In genomic region chr5:103408408-103408807, GRCh38 we compare ENCODE assay signal across 15 cellular contexts.
"Had no signal": no experiment of that assay in that cellular context is flagged by ENCODE, and none has a peak within 500 bp of the region (broad histone marks: within the 10 kb centered on the region; RNA-seq: fewer than 3 reads in every experiment).

No MANE protein-coding gene starts in this region.

- ATAC-seq: activated T-cell treated with anti-CD3 and anti-CD28 coated beads, Interleukin-2, amount 50 U/mL, for 4 hours; lower lobe of right lung; stimulated activated naive CD8-positive, alpha-beta T cell treated with anti-CD3 and anti-CD28 coated beads, Interleukin-15, Interleukin-2, amounts not matched to agents 100 U/mL and 50 U/mL, for 24 hours had no signal

- H3K4me3 Mint-ChIP-seq: activated CD4-positive, alpha-beta memory T cell treated with anti-CD3 and anti-CD28 coated beads for 36 hours; activated naive CD8-positive, alpha-beta T cell; activated T-cell treated with anti-CD3 and anti-CD28 coated beads, Interleukin-2, amount 50 U/mL, for 4 hours; brain had no signal

- H3K27me3 Mint-ChIP-seq: brain had no signal

- DNase-seq: activated CD4-positive, alpha-beta memory T cell treated with anti-CD3 and anti-CD28 coated beads for 36 hours; activated CD4-positive, CD25-positive, alpha-beta regulatory T cell treated with anti-CD3 and anti-CD28 coated beads, Interleukin-2, amount 50 U/mL, for 72 hours; activated effector memory CD4-positive, alpha-beta T cell treated with anti-CD3 and anti-CD28 coated beads, Interleukin-2, amount 50 U/mL, for 16 hours; activated T-cell treated with anti-CD3 and anti-CD28 coated beads, Interleukin-2, amount 50 U/mL, for 4 hours; amygdala; dorsolateral prefrontal cortex; hypothalamus; lower lobe of right lung; midbrain; retina; stimulated activated CD4-positive, alpha-beta T cell treated with anti-CD3 and anti-CD28 coated beads, Interleukin-4, amount 100 ng/mL, for 1 hour; stimulated activated CD8-positive, alpha-beta memory T cell treated with anti-CD3 and anti-CD28 coated beads, Interleukin-4, amount 100 ng/mL, for 48 hours; stimulated activated naive CD8-positive, alpha-beta T cell treated with anti-CD3 and anti-CD28 coated beads, Interleukin-15, Interleukin-2, amounts not matched to agents 100 U/mL and 50 U/mL, for 24 hours had no signal

- H3K36me3 Mint-ChIP-seq: activated CD4-positive, alpha-beta memory T cell treated with anti-CD3 and anti-CD28 coated beads for 36 hours; activated naive CD8-positive, alpha-beta T cell; brain had no signal

- H3K9me3 Mint-ChIP-seq: activated CD4-positive, alpha-beta memory T cell treated with anti-CD3 and anti-CD28 coated beads for 36 hours; activated T-cell treated with anti-CD3 and anti-CD28 coated beads, Interleukin-2, amount 50 U/mL, for 4 hours; brain had no signal

- H3K27ac Mint-ChIP-seq: activated CD4-positive, alpha-beta memory T cell treated with anti-CD3 and anti-CD28 coated beads for 36 hours; activated naive CD8-positive, alpha-beta T cell; brain had no signal
